1 cellular context compared by ENCODE assay signal in the genomic region with DNA sequence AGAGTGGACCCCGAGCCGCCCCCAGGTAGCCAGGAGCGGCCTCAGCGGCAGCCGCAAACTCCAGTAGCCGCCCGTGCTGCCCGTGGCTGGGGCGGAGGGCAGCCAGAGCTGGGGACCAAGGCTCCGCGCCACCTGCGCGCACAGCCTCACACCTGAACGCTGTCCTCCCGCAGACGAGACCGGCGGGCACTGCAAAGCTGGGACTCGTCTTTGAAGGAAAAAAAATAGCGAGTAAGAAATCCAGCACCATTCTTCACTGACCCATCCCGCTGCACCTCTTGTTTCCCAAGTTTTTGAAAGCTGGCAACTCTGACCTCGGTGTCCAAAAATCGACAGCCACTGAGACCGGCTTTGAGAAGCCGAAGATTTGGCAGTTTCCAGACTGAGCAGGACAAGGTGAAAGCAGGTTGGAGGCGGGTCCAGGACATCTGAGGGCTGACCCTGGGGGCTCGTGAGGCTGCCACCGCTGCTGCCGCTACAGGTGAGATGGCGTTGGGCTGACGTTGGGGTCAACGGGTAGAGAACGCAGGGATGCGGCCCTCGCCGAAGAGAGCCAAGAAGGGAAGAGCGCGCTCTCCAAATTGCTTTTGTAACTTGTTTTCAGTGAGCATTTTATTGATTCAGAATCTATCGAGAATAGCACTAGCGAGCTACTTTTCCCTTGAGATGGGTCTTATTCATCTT.
TF ChIP-seq lines count a peak whose summit lies in the region.

No MANE protein-coding gene starts in this region.

TF ChIP-seq in HepG2, 621 proteins besides CTCF, POLR2A, EP300 and RAD21 (continued from another document):
- TF ChIP-seq, protein P1, sequence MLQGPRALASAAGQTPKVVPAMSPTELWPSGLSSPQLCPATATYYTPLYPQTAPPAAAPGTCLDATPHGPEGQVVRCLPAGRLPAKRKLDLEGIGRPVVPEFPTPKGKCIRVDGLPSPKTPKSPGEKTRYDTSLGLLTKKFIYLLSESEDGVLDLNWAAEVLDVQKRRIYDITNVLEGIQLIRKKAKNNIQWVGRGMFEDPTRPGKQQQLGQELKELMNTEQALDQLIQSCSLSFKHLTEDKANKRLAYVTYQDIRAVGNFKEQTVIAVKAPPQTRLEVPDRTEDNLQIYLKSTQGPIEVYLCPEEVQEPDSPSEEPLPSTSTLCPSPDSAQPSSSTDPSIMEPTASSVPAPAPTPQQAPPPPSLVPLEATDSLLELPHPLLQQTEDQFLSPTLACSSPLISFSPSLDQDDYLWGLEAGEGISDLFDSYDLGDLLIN (CRISPR knock-in tag; IDR thresholded peaks at IDR 0.05; ENCODE audit: borderline replicate concordance) = no peak
- TF ChIP-seq, protein P2, sequence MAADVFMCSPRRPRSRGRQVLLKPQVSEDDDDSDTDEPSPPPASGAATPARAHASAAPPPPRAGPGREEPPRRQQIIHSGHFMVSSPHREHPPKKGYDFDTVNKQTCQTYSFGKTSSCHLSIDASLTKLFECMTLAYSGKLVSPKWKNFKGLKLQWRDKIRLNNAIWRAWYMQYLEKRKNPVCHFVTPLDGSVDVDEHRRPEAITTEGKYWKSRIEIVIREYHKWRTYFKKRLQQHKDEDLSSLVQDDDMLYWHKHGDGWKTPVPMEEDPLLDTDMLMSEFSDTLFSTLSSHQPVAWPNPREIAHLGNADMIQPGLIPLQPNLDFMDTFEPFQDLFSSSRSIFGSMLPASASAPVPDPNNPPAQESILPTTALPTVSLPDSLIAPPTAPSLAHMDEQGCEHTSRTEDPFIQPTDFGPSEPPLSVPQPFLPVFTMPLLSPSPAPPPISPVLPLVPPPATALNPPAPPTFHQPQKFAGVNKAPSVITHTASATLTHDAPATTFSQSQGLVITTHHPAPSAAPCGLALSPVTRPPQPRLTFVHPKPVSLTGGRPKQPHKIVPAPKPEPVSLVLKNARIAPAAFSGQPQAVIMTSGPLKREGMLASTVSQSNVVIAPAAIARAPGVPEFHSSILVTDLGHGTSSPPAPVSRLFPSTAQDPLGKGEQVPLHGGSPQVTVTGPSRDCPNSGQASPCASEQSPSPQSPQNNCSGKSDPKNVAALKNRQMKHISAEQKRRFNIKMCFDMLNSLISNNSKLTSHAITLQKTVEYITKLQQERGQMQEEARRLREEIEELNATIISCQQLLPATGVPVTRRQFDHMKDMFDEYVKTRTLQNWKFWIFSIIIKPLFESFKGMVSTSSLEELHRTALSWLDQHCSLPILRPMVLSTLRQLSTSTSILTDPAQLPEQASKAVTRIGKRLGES (CRISPR knock-in tag; IDR thresholded peaks at IDR 0.05; ENCODE audit: borderline replicate concordance) = no peak
- TF ChIP-seq, protein P3, sequence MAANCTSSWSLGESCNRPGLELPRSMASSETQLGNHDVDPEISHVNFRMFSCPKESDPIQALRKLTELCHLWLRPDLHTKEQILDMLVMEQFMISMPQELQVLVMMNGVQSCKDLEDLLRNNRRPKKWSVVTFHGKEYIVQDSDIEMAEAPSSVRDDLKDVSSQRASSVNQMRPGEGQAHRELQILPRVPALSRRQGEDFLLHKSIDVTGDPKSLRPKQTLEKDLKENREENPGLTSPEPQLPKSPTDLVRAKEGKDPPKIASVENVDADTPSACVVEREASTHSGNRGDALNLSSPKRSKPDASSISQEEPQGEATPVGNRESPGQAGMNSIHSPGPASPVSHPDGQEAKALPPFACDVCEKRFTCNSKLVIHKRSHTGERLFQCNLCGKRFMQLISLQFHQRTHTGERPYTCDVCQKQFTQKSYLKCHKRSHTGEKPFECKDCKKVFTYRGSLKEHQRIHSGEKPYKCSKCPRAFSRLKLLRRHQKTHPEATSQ (CRISPR knock-in tag; IDR thresholded peaks at IDR 0.05; ENCODE audit: borderline replicate concordance) = no peak
- TF ChIP-seq TGIF2 (CRISPR knock-in tag; IDR thresholded peaks at IDR 0.05) (no peak), RFX5 (IDR thresholded peaks at IDR 0.05; ENCODE audit: low read depth, low read length) (no peak), JUN (CRISPR knock-in tag; IDR thresholded peaks at IDR 0.05) (no peak), KLF11 (CRISPR knock-in tag; IDR thresholded peaks at IDR 0.05) (no peak), RBM39 (IDR thresholded peaks at IDR 0.05; ENCODE audit: low read depth, low read length, poor library complexity, severe bottlenecking) (peak; percentile 61), NR2F6 (IDR thresholded peaks at IDR 0.05) (no peak), NR2F6 (CRISPR knock-in tag; IDR thresholded peaks at IDR 0.05) (no peak), KDM1A (CRISPR knock-in tag; IDR thresholded peaks at IDR 0.05) (no peak), MED1 (CRISPR knock-in tag; IDR thresholded peaks at IDR 0.05) (no peak)
- TF ChIP-seq, protein P4, sequence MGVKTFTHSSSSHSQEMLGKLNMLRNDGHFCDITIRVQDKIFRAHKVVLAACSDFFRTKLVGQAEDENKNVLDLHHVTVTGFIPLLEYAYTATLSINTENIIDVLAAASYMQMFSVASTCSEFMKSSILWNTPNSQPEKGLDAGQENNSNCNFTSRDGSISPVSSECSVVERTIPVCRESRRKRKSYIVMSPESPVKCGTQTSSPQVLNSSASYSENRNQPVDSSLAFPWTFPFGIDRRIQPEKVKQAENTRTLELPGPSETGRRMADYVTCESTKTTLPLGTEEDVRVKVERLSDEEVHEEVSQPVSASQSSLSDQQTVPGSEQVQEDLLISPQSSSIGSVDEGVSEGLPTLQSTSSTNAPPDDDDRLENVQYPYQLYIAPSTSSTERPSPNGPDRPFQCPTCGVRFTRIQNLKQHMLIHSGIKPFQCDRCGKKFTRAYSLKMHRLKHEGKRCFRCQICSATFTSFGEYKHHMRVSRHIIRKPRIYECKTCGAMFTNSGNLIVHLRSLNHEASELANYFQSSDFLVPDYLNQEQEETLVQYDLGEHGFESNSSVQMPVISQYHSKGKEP (CRISPR knock-in tag; IDR thresholded peaks at IDR 0.05) = no peak
- TF ChIP-seq, protein P5, sequence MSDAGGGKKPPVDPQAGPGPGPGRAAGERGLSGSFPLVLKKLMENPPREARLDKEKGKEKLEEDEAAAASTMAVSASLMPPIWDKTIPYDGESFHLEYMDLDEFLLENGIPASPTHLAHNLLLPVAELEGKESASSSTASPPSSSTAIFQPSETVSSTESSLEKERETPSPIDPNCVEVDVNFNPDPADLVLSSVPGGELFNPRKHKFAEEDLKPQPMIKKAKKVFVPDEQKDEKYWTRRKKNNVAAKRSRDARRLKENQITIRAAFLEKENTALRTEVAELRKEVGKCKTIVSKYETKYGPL (CRISPR knock-in tag; IDR thresholded peaks at IDR 0.05) = no peak
- TF ChIP-seq, protein P6, sequence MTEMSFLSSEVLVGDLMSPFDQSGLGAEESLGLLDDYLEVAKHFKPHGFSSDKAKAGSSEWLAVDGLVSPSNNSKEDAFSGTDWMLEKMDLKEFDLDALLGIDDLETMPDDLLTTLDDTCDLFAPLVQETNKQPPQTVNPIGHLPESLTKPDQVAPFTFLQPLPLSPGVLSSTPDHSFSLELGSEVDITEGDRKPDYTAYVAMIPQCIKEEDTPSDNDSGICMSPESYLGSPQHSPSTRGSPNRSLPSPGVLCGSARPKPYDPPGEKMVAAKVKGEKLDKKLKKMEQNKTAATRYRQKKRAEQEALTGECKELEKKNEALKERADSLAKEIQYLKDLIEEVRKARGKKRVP (CRISPR knock-in tag; IDR thresholded peaks at IDR 0.05) = no peak
